In genomic region chr7:65953890-65954289, GRCh38 we compare ENCODE assay signal across 24 cellular contexts.
"Had no signal": no experiment of that assay in that cellular context is flagged by ENCODE, and none has a peak within 500 bp of the region (broad histone marks: within the 10 kb centered on the region; RNA-seq: fewer than 3 reads in every experiment).

No MANE protein-coding gene starts in this region.

- H3K27ac ChIP-seq: breast epithelium, WERI-Rb-1 had no signal

- H3K4me3 Mint-ChIP-seq: activated CD4-positive, alpha-beta memory T cell treated with anti-CD3 and anti-CD28 coated beads, Interleukin-2, amount 10 ng/mL, durations not matched to agents 7 days and 5 days; activated CD4-positive, alpha-beta T cell treated with anti-CD3 and anti-CD28 coated beads for 36 hours; activated naive CD4-positive, alpha-beta T cell treated with anti-CD3 and anti-CD28 coated beads, Interleukin-2, amount 50 U/mL, for 24 hours; activated T-cell treated with anti-CD3 and anti-CD28 coated beads, Interleukin-2, amount 50 U/mL, for 24 hours; activated T-helper 1 cell treated with anti-CD3 and anti-CD28 coated beads, Interleukin-12 subunit alpha, Interleukin-12 subunit beta, Interleukin-2, Interleukin-4 antibody, amounts not matched to agents 30 ng/mL and 10 ng/mL and 1 ng/mL, durations not matched to agents 14 hours and 24 hours and 36 hours; T-helper 17 cell had no signal

- H3K4me1 ChIP-seq: breast epithelium had no signal

- H3K27me3 Mint-ChIP-seq: activated CD4-positive, alpha-beta memory T cell treated with anti-CD3 and anti-CD28 coated beads, Interleukin-2, amount 10 ng/mL, durations not matched to agents 7 days and 5 days; activated CD4-positive, alpha-beta T cell treated with anti-CD3 and anti-CD28 coated beads for 36 hours; activated naive CD4-positive, alpha-beta T cell treated with anti-CD3 and anti-CD28 coated beads, Interleukin-2, amount 50 U/mL, for 24 hours; activated T-cell treated with anti-CD3 and anti-CD28 coated beads, Interleukin-2, amount 50 U/mL, for 24 hours; T-helper 17 cell had no signal

- DNase-seq: activated CD4-positive, alpha-beta memory T cell treated with anti-CD3 and anti-CD28 coated beads, Interleukin-2, amount 10 ng/mL, durations not matched to agents 7 days and 5 days; activated CD4-positive, alpha-beta T cell treated with anti-CD3 and anti-CD28 coated beads for 36 hours; activated CD4-positive, alpha-beta T cell treated with anti-CD3 and anti-CD28 coated beads, Interleukin-2, amount 50 U/mL, for 1 hour; activated effector memory CD4-positive, alpha-beta T cell treated with Interleukin-2 at 50 U/mL for 16 hours; activated naive CD4-positive, alpha-beta T cell; activated T-cell treated with anti-CD3 and anti-CD28 coated beads, Interleukin-2, amount 50 U/mL, for 24 hours; aorta; IMR-90; Kasumi-1; KBM-7; NCI-H1694; NCI-H2029; NCI-H2107; NCI-H2171 treated with DMSO at 0.1 percent for 48 hours; NCI-H226; NCI-H526 treated with DMSO at 0.1 percent for 48 hours; NCI-H82; SIG-M5; T-helper 17 cell; T-helper 9 cell; WERI-Rb-1 had no signal

- H3K9me3 ChIP-seq: breast epithelium had no signal

- H3K27me3 ChIP-seq: breast epithelium had no signal

- H3K9me3 Mint-ChIP-seq: activated CD4-positive, alpha-beta memory T cell treated with anti-CD3 and anti-CD28 coated beads, Interleukin-2, amount 10 ng/mL, durations not matched to agents 7 days and 5 days; activated naive CD4-positive, alpha-beta T cell treated with anti-CD3 and anti-CD28 coated beads, Interleukin-2, amount 50 U/mL, for 24 hours; activated T-cell treated with anti-CD3 and anti-CD28 coated beads, Interleukin-2, amount 50 U/mL, for 24 hours; activated T-helper 1 cell treated with anti-CD3 and anti-CD28 coated beads, Interleukin-12 subunit alpha, Interleukin-12 subunit beta, Interleukin-2, Interleukin-4 antibody, amounts not matched to agents 30 ng/mL and 10 ng/mL and 1 ng/mL, durations not matched to agents 14 hours and 24 hours and 36 hours had no signal

- H3K27ac Mint-ChIP-seq: activated CD4-positive, alpha-beta memory T cell treated with anti-CD3 and anti-CD28 coated beads, Interleukin-2, amount 10 ng/mL, durations not matched to agents 7 days and 5 days; activated CD4-positive, alpha-beta T cell treated with anti-CD3 and anti-CD28 coated beads for 36 hours; activated naive CD4-positive, alpha-beta T cell treated with anti-CD3 and anti-CD28 coated beads, Interleukin-2, amount 50 U/mL, for 24 hours; activated T-cell treated with anti-CD3 and anti-CD28 coated beads, Interleukin-2, amount 50 U/mL, for 24 hours; activated T-helper 1 cell treated with anti-CD3 and anti-CD28 coated beads, Interleukin-12 subunit alpha, Interleukin-12 subunit beta, Interleukin-2, Interleukin-4 antibody, amounts not matched to agents 30 ng/mL and 10 ng/mL and 1 ng/mL, durations not matched to agents 14 hours and 24 hours and 36 hours; T-helper 17 cell had no signal

- H3K4me1 Mint-ChIP-seq: activated CD4-positive, alpha-beta memory T cell treated with anti-CD3 and anti-CD28 coated beads, Interleukin-2, amount 10 ng/mL, durations not matched to agents 7 days and 5 days; activated CD4-positive, alpha-beta T cell treated with anti-CD3 and anti-CD28 coated beads for 36 hours; activated naive CD4-positive, alpha-beta T cell treated with anti-CD3 and anti-CD28 coated beads, Interleukin-2, amount 50 U/mL, for 24 hours; T-helper 17 cell had no signal

- H3K36me3 ChIP-seq: breast epithelium had no signal

- H3K4me3 ChIP-seq: breast epithelium had no signal

- ATAC-seq: activated CD4-positive, alpha-beta T cell treated with anti-CD3 and anti-CD28 coated beads for 36 hours; T-helper 17 cell had no signal
